Comparison of ENCODE assay signal across 23 cellular contexts in the genomic region with DNA sequence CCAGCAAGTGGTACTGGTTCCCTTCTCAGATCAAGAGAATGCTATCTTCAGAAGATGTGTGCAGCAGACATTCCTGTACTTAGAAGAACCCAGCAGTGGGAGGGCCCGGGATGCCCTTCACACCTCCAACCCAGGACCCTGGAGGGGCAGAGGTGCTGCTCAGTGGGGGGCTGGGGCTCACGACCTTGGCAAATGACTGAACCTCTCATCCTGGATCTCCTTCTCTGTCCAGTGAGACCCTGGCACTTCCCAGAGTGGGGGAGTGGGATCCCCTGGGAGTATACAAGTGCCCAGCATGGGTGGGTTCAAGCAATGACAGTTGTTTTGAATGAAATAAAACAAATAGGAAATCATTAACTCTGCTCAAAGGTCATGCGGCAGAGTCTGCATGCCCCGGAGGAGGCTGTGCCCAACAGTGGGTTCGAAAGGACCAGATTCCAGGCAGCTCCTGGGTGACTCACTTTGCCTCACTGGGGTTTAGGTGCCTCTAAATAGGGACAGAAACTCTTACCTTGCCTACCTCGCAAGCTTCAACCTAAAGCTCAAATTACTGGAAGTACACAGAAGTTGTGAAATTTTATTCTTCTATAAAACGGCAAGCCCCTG.
"Had no signal": no experiment of that assay in that cellular context is flagged by ENCODE, and none has a peak within 500 bp of the region (broad histone marks: within the 10 kb centered on the region; RNA-seq: fewer than 3 reads in every experiment).

No MANE protein-coding gene starts in this region.

- H3K4me3 ChIP-seq: breast epithelium, esophagus squamous epithelium, heart right ventricle, pancreas, prostate gland, upper lobe of left lung had no signal

- H3K27me3 Mint-ChIP-seq: activated CD4-positive, alpha-beta memory T cell treated with anti-CD3 and anti-CD28 coated beads, Interleukin-2, amount 10 ng/mL, durations not matched to agents 7 days and 5 days; activated CD4-positive, alpha-beta T cell treated with anti-CD3 and anti-CD28 coated beads, Interleukin-2, amount 10 ng/mL, durations not matched to agents 7 days and 5 days; naive B cell had no signal

- H3K4me1 ChIP-seq: breast epithelium, esophagus squamous epithelium, heart right ventricle, prostate gland, upper lobe of left lung had no signal

- DNase-seq: activated CD4-positive, alpha-beta memory T cell treated with anti-CD3 and anti-CD28 coated beads, Interleukin-2, amount 10 ng/mL, durations not matched to agents 7 days and 5 days; activated CD4-positive, alpha-beta T cell treated with anti-CD3 and anti-CD28 coated beads for 1 hour; activated CD4-positive, alpha-beta T cell treated with anti-CD3 and anti-CD28 coated beads, Interleukin-2, amount 10 ng/mL, durations not matched to agents 7 days and 5 days; activated naive CD4-positive, alpha-beta T cell; activated T-cell treated with anti-CD3 and anti-CD28 coated beads, Interleukin-2, amount 50 U/mL, for 72 hours; central memory CD4-positive, alpha-beta T cell; dermis blood vessel endothelial cell; effector CD4-positive, alpha-beta T cell; esophagus squamous epithelium; foreskin melanocyte; heart right ventricle; naive B cell; nephron progenitor cell; pancreas; stimulated activated CD4-positive, alpha-beta T cell treated with anti-CD3 and anti-CD28 coated beads, Interleukin-15, amount 100 ng/mL, for 24 hours; stimulated activated CD4-positive, alpha-beta T cell treated with anti-CD3 and anti-CD28 coated beads, Interleukin-2, amount 100 ng/mL, for 24 hours; stimulated activated naive CD8-positive, alpha-beta T cell treated with anti-CD3 and anti-CD28 coated beads, Interleukin-15, Interleukin-2, amounts not matched to agents 100 U/mL and 50 U/mL, for 24 hours; T-helper 2 cell; upper lobe of left lung had no signal

- H3K9me3 Mint-ChIP-seq: activated CD4-positive, alpha-beta memory T cell treated with anti-CD3 and anti-CD28 coated beads, Interleukin-2, amount 10 ng/mL, durations not matched to agents 7 days and 5 days; activated naive CD4-positive, alpha-beta T cell treated with anti-CD3 and anti-CD28 coated beads, Interleukin-2, amount 50 U/mL, for 72 hours; activated T-cell treated with anti-CD3 and anti-CD28 coated beads, Interleukin-2, amount 50 U/mL, for 72 hours had no signal

- H3K4me3 Mint-ChIP-seq: activated CD4-positive, alpha-beta memory T cell treated with anti-CD3 and anti-CD28 coated beads, Interleukin-2, amount 10 ng/mL, durations not matched to agents 7 days and 5 days; activated CD4-positive, alpha-beta T cell treated with anti-CD3 and anti-CD28 coated beads, Interleukin-2, amount 10 ng/mL, durations not matched to agents 7 days and 5 days; activated T-cell treated with anti-CD3 and anti-CD28 coated beads, Interleukin-2, amount 50 U/mL, for 72 hours; mesothelial cell of epicardium; naive B cell; nephron progenitor cell had no signal

- H3K27ac ChIP-seq: breast epithelium, heart right ventricle, pancreas had no signal

- H3K27me3 ChIP-seq: breast epithelium, esophagus squamous epithelium, heart right ventricle, pancreas, upper lobe of left lung had no signal

- H3K9me3 ChIP-seq: esophagus squamous epithelium, pancreas, prostate gland, upper lobe of left lung had no signal

- H3K27ac Mint-ChIP-seq: activated CD4-positive, alpha-beta memory T cell treated with anti-CD3 and anti-CD28 coated beads, Interleukin-2, amount 10 ng/mL, durations not matched to agents 7 days and 5 days; activated CD4-positive, alpha-beta T cell treated with anti-CD3 and anti-CD28 coated beads, Interleukin-2, amount 10 ng/mL, durations not matched to agents 7 days and 5 days; activated T-cell treated with anti-CD3 and anti-CD28 coated beads, Interleukin-2, amount 50 U/mL, for 72 hours; mesothelial cell of epicardium had no signal

- ATAC-seq: activated naive CD4-positive, alpha-beta T cell treated with anti-CD3 and anti-CD28 coated beads, Interleukin-2, amount 50 U/mL, for 72 hours; activated T-cell treated with anti-CD3 and anti-CD28 coated beads, Interleukin-2, amount 50 U/mL, for 72 hours; heart right ventricle; pancreas; stimulated activated naive CD8-positive, alpha-beta T cell treated with anti-CD3 and anti-CD28 coated beads, Interleukin-15, Interleukin-2, amounts not matched to agents 100 U/mL and 50 U/mL, for 24 hours had no signal

- H3K36me3 ChIP-seq: breast epithelium, esophagus squamous epithelium, heart right ventricle, pancreas, prostate gland, upper lobe of left lung had no signal

- H3K4me1 Mint-ChIP-seq: activated CD4-positive, alpha-beta memory T cell treated with anti-CD3 and anti-CD28 coated beads, Interleukin-2, amount 10 ng/mL, durations not matched to agents 7 days and 5 days; activated CD4-positive, alpha-beta T cell treated with anti-CD3 and anti-CD28 coated beads, Interleukin-2, amount 10 ng/mL, durations not matched to agents 7 days and 5 days; mesothelial cell of epicardium had no signal
